9 cellular contexts compared by ENCODE assay signal in the genomic region with DNA sequence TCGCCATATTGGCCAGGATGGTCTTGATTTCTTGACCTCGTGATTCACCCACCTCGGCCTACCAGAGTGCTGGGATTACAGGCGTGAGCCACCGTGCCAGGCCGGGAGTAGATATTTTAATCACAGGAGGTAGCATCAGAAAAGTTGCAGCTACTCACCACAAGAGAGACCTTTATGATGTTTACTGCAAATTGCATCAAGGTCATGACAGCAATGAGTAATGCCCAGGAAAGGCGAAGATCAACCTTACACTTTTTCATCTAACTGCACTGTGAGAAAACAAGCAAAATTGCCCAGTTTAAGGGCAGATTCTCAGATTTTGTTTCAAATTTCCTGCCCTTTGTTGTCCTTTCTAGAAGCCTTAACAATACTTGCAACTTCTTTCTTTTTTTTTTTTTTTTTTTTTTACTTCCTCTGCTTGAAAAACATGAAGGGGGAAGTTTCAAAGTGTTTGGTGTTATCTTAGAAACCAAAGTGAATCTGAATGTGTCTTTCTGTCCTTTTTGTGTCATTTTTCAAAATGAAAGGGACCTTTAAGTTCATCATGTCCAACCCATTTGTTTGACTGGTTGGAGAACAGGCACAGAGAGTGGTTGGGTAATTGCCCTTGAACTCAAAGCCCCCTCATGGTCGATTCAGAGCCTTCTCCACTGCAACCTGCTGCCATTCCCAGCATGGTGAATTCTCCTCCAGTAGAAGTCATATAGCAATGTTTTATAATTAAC. TPM values are rescaled to one million over a fixed set of nuclear protein-coding genes. Genes with fewer than 3 reads are reported as not detected.
A peak's percentile ranks its signal among the peaks of the same experiment; 100 is the strongest.
DNase-seq lines count a peak whose midpoint lies in the region; ATAC-seq and TF ChIP-seq lines count a peak whose summit lies in the region.
"Had no signal": no experiment of that assay in that cellular context is flagged by ENCODE, and none has a peak within 500 bp of the region (broad histone marks: within the 10 kb centered on the region; RNA-seq: fewer than 3 reads in every experiment).

No MANE protein-coding gene starts in this region.

- H4K8ac ChIP-seq in neuronal stem cell (ENCODE audit: low read depth, low read length): no peak overlapping the region

- H3K36me3 ChIP-seq in thyroid gland (no peaks in the 10 kb centered on the region), neuronal stem cell (replicated peaks in 1 of 2; ENCODE audit: control insufficient read depth in 2 of 2, insufficient read depth in 2 of 2, low read length in 2 of 2) (peaks cover 0 to 74% of the 10 kb centered on the region in 2 donors), BE2C (no peaks in the 10 kb centered on the region)

- no peaks in the 10 kb centered on the region for H3K79me1 ChIP-seq in neuronal stem cell (ENCODE audit: low read depth, low read length)

- no peaks in the 10 kb centered on the region for H3K27me3 Mint-ChIP-seq in T-helper 2 cell treated with Interferon-gamma antibody and Interleukin-4, amounts not matched to agents 5 μg/mL and 100 μg/mL, for 36 hours (ENCODE audit: low read depth)
- H3K27me3 Mint-ChIP-seq in glutamatergic neuron (ENCODE audit: unreplicated experiment): no peaks in the 10 kb centered on the region

- no peak overlapping the region for H3K18ac ChIP-seq in neuronal stem cell (ENCODE audit: low read length)

- H3K4me3 Mint-ChIP-seq in T-helper 2 cell treated with Interferon-gamma antibody and Interleukin-4, amounts not matched to agents 5 μg/mL and 100 μg/mL, for 36 hours: peak overlapping the region; percentile 81
- no peak overlapping the region for H3K4me3 Mint-ChIP-seq in glutamatergic neuron (ENCODE audit: unreplicated experiment)

- ATAC-seq in HG03159 (IDR thresholded peaks at IDR 0.05; ENCODE audit: unreplicated experiment): peak; percentile 44

- no peak for TF ChIP-seq POLR2A in thyroid gland (IDR thresholded peaks at IDR 0.05)

- no peak overlapping the region for H2BK5ac ChIP-seq in neuronal stem cell (ENCODE audit: low read length)

- H4K91ac ChIP-seq in neuronal stem cell (ENCODE audit: low read depth, low read length, poor library complexity): no peak overlapping the region

- peaks cover 75% of the 10 kb centered on the region for H3K4me1 Mint-ChIP-seq in T-helper 2 cell treated with Interferon-gamma antibody and Interleukin-4, amounts not matched to agents 5 μg/mL and 100 μg/mL, for 36 hours (ENCODE audit: low read depth)
- H3K4me1 Mint-ChIP-seq in glutamatergic neuron (ENCODE audit: low read depth, unreplicated experiment): peaks cover 22% of the 10 kb centered on the region

- TF ChIP-seq CTCF in thyroid gland (IDR thresholded peaks at IDR 0.05) (no peak), glutamatergic neuron (IDR thresholded peaks at IDR 0.05; ENCODE audit: partially characterized antibody, unreplicated experiment) (no peak), BE2C (IDR thresholded peaks at IDR 0.05; ENCODE audit: low read depth, low read length) (no peak)

- no peak overlapping the region for H3K23ac ChIP-seq in neuronal stem cell (ENCODE audit: low read depth, low read length, poor library complexity)

- H2BK120ac ChIP-seq in neuronal stem cell (ENCODE audit: low read depth, low read length): no peak overlapping the region

- H3K36me3 Mint-ChIP-seq in T-helper 2 cell treated with Interferon-gamma antibody and Interleukin-4, amounts not matched to agents 5 μg/mL and 100 μg/mL, for 36 hours (ENCODE audit: low read depth): peaks cover 56% of the 10 kb centered on the region
- no peaks in the 10 kb centered on the region for H3K36me3 Mint-ChIP-seq in glutamatergic neuron (ENCODE audit: unreplicated experiment)

- H3K9me3 Mint-ChIP-seq in T-helper 2 cell treated with Interferon-gamma antibody and Interleukin-4, amounts not matched to agents 5 μg/mL and 100 μg/mL, for 36 hours: no peaks in the 10 kb centered on the region
- H3K9me3 Mint-ChIP-seq in glutamatergic neuron (ENCODE audit: unreplicated experiment): peaks cover 2% of the 10 kb centered on the region

- no peaks in the 10 kb centered on the region for H3K9me3 ChIP-seq in thyroid gland
- peaks cover 0 to 15% of the 10 kb centered on the region in 2 donors for H3K9me3 ChIP-seq in neuronal stem cell (replicated peaks in 1 of 2; ENCODE audit: control insufficient read depth in 2 of 2, insufficient read depth in 1 of 2, low read depth in 1 of 2, low read length in 2 of 2)
- H3K9me3 ChIP-seq in BE2C: no peaks in the 10 kb centered on the region

- H3K4me2 ChIP-seq in neuronal stem cell (ENCODE audit: insufficient read depth, low read length, poor library complexity, severe bottlenecking): no peak overlapping the region
- H3K4me2 ChIP-seq: KMS-11 had no signal

- no peak overlapping the region for H2BK15ac ChIP-seq in neuronal stem cell (ENCODE audit: low read length)

- no peak overlapping the region for H2AFZ ChIP-seq in neuronal stem cell (ENCODE audit: low read length)

- H3K27ac ChIP-seq in thyroid gland: peak overlapping the region in 1 of 3 donors; percentile 39
- no peak overlapping the region for H3K27ac ChIP-seq in neuronal stem cell (replicated peaks; ENCODE audit: low read length)
- H3K27ac ChIP-seq: KMS-11 had no signal

- DNase-seq in T-helper 2 cell treated with Interferon-gamma antibody and Interleukin-4, amounts not matched to agents 5 μg/mL and 100 μg/mL, for 36 hours (ENCODE audit: low spot score): peak; percentile 77
- DNase-seq in effector CD4-positive, alpha-beta T cell: peak; percentile 42
- DNase-seq in stimulated activated CD4-positive, alpha-beta T cell treated with anti-CD3 and anti-CD28 coated beads, Interleukin-4, amount 100 ng/mL, for 24 hours: peak; percentile 68
- DNase-seq in thyroid gland (no peak), glutamatergic neuron (no peak), neuronal stem cell (ENCODE audit: low spot score) (no peak), BE2C (no peak)

- no peak overlapping the region for H2BK12ac ChIP-seq in neuronal stem cell (ENCODE audit: low read length)

- H3K4ac ChIP-seq in neuronal stem cell (ENCODE audit: low read length): no peak overlapping the region

- intact Hi-C loops in thyroid gland (cut with DNase I): no loop called here

- 78% methylated on average over 8 of the region's 8 CpGs for WGBS in thyroid gland, 2 donors
- WGBS in neuronal stem cell (ENCODE audit: extremely low coverage in 2 of 2, insufficient read length in 2 of 2, insufficient replicate concordance in 1 of 2), 2 donors: no CpG with 5 or more reads among the region's 8 CpGs

- H3K14ac ChIP-seq in neuronal stem cell (ENCODE audit: low read length): no peak overlapping the region

- no peak overlapping the region for H3K9ac ChIP-seq in neuronal stem cell (ENCODE audit: low read depth, low read length, poor library complexity)
- H3K9ac ChIP-seq: KMS-11 had no signal

- H3K4me1 ChIP-seq in thyroid gland (peaks cover 0 to 40% of the 10 kb centered on the region in 2 donors), neuronal stem cell (ENCODE audit: control insufficient read depth in 2 of 2, insufficient read depth in 1 of 2, low read depth in 1 of 2, low read length in 2 of 2) (peaks cover 0 to 5% of the 10 kb centered on the region in 2 donors), BE2C (no peaks in the 10 kb centered on the region)

- H3K27ac Mint-ChIP-seq in T-helper 2 cell treated with Interferon-gamma antibody and Interleukin-4, amounts not matched to agents 5 μg/mL and 100 μg/mL, for 36 hours: peak overlapping the region; percentile 96
- no peak overlapping the region for H3K27ac Mint-ChIP-seq in glutamatergic neuron (ENCODE audit: unreplicated experiment)

- no peak overlapping the region for H2AK5ac ChIP-seq in neuronal stem cell (ENCODE audit: low read depth, low read length)

- no peaks in the 10 kb centered on the region for H3K27me3 ChIP-seq in thyroid gland
- H3K27me3 ChIP-seq in neuronal stem cell (ENCODE audit: control insufficient read depth in 3 of 3, insufficient read depth in 3 of 3, low read depth in 1 of 3, low read length in 3 of 3): no peaks in the 10 kb centered on the region
- no peaks in the 10 kb centered on the region for H3K27me3 ChIP-seq in BE2C

- no peak overlapping the region for H3K4me3 ChIP-seq in thyroid gland (replicated peaks in 1 of 3)
- no peak overlapping the region for H3K4me3 ChIP-seq in neuronal stem cell (ENCODE audit: low read length in 2 of 2)
- no peak overlapping the region for H3K4me3 ChIP-seq in BE2C (ENCODE audit: low read depth, low read length)

RNA-seq across cellular contexts. Expression of a gene that starts 25.0 kb away (rescaled TPM):
- total RNA-seq in thyroid gland (100 to 1,000 TPM; 120 to 418 (median 218) TPM), glutamatergic neuron (ENCODE audit: unreplicated experiment) (0.96 TPM)
- polyA plus RNA-seq in neuronal stem cell (2013, experiment 1 of 2): 2.2 TPM
- 2.1 TPM for polyA plus RNA-seq in neuronal stem cell (2013, experiment 2 of 2)
- 2.3 TPM for polyA plus RNA-seq in BE2C (2012; ENCODE audit: insufficient read depth, insufficient read length, low read depth)

Comparison
In these comparisons a context has a peak if more than half of its experiments do, and no peak if none do; other contexts are left out.
1. DNase-seq: peak in T-helper 2 cell treated with Interferon-gamma antibody and Interleukin-4, amounts not matched to agents 5 μg/mL and 100 μg/mL, for 36 hours (single experiment), effector CD4-positive, alpha-beta T cell (single experiment) and stimulated activated CD4-positive, alpha-beta T cell treated with anti-CD3 and anti-CD28 coated beads, Interleukin-4, amount 100 ng/mL, for 24 hours (single experiment); none in thyroid gland (0 of 2), glutamatergic neuron (single experiment), neuronal stem cell (single experiment) and BE2C (single experiment).
2. RNA of a gene that starts 25.0 kb away (total RNA-seq): 120 to 418 TPM in thyroid gland; 0.96 TPM in glutamatergic neuron (single experiment); every median in the first group is over 10 times any median in the second.